In the genomic region with DNA sequence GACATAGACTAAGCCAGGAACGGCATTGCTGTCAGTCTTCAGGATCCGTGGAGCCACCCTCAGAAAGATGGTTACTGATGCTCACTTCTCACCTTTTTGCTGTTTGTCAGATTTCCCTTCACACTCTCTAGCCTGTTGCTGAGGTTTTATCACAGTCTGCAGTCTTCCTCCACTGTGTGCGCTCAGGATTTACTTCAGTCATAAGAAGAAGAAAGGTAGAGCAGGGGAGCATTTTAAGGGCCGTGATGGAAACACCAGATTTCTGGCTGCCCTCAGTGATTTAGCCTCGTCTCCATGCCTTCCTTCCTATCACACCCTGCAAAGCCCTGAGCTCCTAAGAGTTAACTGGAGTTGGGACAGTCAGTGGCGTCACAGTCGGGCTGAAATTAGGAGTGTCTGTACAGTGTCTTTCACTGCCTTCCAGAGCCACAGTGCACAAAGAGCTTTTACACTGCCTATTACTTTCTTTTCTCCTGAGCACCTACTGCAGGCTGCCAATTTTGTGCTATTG, we compare ENCODE assay signal across 15 cellular contexts. TPM values are rescaled to one million over a fixed set of nuclear protein-coding genes. Genes with fewer than 3 reads are reported as not detected.
DNase-seq lines count a peak whose midpoint lies in the region; ATAC-seq and TF ChIP-seq lines count a peak whose summit lies in the region.
"Had no signal": no experiment of that assay in that cellular context is flagged by ENCODE, and none has a peak within 500 bp of the region (broad histone marks: within the 10 kb centered on the region; RNA-seq: fewer than 3 reads in every experiment).

No MANE protein-coding gene starts in this region.

- DNase-seq in activated CD4-positive, alpha-beta T cell treated with anti-CD3 and anti-CD28 coated beads, Interleukin-2, amount 10 ng/mL, durations not matched to agents 7 days and 5 days: no peak
- no peak for DNase-seq in activated CD4-positive, alpha-beta T cell treated with anti-CD3 and anti-CD28 coated beads for 4 hours
- DNase-seq in activated T-cell treated with anti-CD3 and anti-CD28 coated beads, Interleukin-2, amount 50 U/mL, for 72 hours: no peak
- no peak for DNase-seq in left ventricle myocardium inferior
- DNase-seq in stimulated activated naive CD8-positive, alpha-beta T cell treated with anti-CD3 and anti-CD28 coated beads, Interleukin-15, Interleukin-2, amounts not matched to agents 100 U/mL and 50 U/mL, for 24 hours: no peak
- no peak for DNase-seq in osteocyte (ENCODE audit: extremely low spot score, unreplicated experiment)
- DNase-seq: glutamatergic neuron, NCI-H1930, small intestine, thyroid gland had no signal

- intact Hi-C loops in left ventricle myocardium inferior (cut with micrococcal nuclease): no loop called here

- H3K36me3 Mint-ChIP-seq in activated CD4-positive, alpha-beta T cell treated with anti-CD3 and anti-CD28 coated beads, Interleukin-2, amount 10 ng/mL, durations not matched to agents 7 days and 5 days (ENCODE audit: low read depth): peaks cover 76% of the 10 kb centered on the region
- H3K36me3 Mint-ChIP-seq in activated T-cell treated with anti-CD3 and anti-CD28 coated beads, Interleukin-2, amount 50 U/mL, for 72 hours (ENCODE audit: insufficient read depth in 2 of 2): peaks cover 20 to 28% of the 10 kb centered on the region in 2 donors
- H3K36me3 Mint-ChIP-seq in osteocyte (ENCODE audit: unreplicated experiment): peaks cover 27% of the 10 kb centered on the region

- TF ChIP-seq CTCF in left ventricle myocardium inferior (IDR thresholded peaks at IDR 0.05; ENCODE audit: borderline replicate concordance) (no peak), osteocyte (IDR thresholded peaks at IDR 0.05) (no peak), gastroesophageal sphincter (IDR thresholded peaks at IDR 0.05) (no peak)

- POLR2A ChIA-PET in activated CD4-positive, alpha-beta T cell treated with anti-CD3 and anti-CD28 coated beads, Interleukin-2, amount 10 ng/mL, durations not matched to agents 7 days and 5 days (lab: Charles Lee): interaction anchor here (1.0 kb wide), 1 partner anchor 101 kb away, joined by 6 read pairs; no protein-coding TSS in a partner anchor

- H3K4me3 Mint-ChIP-seq in activated CD4-positive, alpha-beta T cell treated with anti-CD3 and anti-CD28 coated beads, Interleukin-2, amount 10 ng/mL, durations not matched to agents 7 days and 5 days: peak overlapping the region; percentile 47
- H3K4me3 Mint-ChIP-seq in activated T-cell treated with anti-CD3 and anti-CD28 coated beads, Interleukin-2, amount 50 U/mL, for 72 hours: peak overlapping the region; percentile 72 to 94
- no peak overlapping the region for H3K4me3 Mint-ChIP-seq in osteocyte (ENCODE audit: unreplicated experiment)

- no peak for TF ChIP-seq POLR2A in gastroesophageal sphincter (IDR thresholded peaks at IDR 0.05)

- peak; percentile 28 to 35 for ATAC-seq in activated T-cell treated with anti-CD3 and anti-CD28 coated beads, Interleukin-2, amount 50 U/mL, for 72 hours (replicated peaks in 1 of 2)
- ATAC-seq in stimulated activated naive CD8-positive, alpha-beta T cell treated with anti-CD3 and anti-CD28 coated beads, Interleukin-15, Interleukin-2, amounts not matched to agents 100 U/mL and 50 U/mL, for 24 hours: peak; percentile 24
- no peak for ATAC-seq in HG02623 (IDR thresholded peaks at IDR 0.05; ENCODE audit: unreplicated experiment)
- no peak for ATAC-seq in gastroesophageal sphincter
- ATAC-seq: HCT116 had no signal

- no peaks in the 10 kb centered on the region for H3K9me3 ChIP-seq in left ventricle myocardium inferior (replicated peaks)
- H3K9me3 ChIP-seq in gastroesophageal sphincter: no peaks in the 10 kb centered on the region
- H3K9me3 ChIP-seq: breast epithelium, thyroid gland had no signal

- H3K27me3 ChIP-seq in left ventricle myocardium inferior (ENCODE audit: low read depth) (no peaks in the 10 kb centered on the region), gastroesophageal sphincter (no peaks in the 10 kb centered on the region)
- H3K27me3 ChIP-seq: breast epithelium, thyroid gland had no signal

- peaks cover 28% of the 10 kb centered on the region for H3K4me1 ChIP-seq in left ventricle myocardium inferior
- no peaks in the 10 kb centered on the region for H3K4me1 ChIP-seq in gastroesophageal sphincter
- H3K4me1 ChIP-seq: breast epithelium, thyroid gland had no signal

- CTCF ChIA-PET in activated CD4-positive, alpha-beta T cell treated with anti-CD3 and anti-CD28 coated beads, Interleukin-2, amount 10 ng/mL, durations not matched to agents 7 days and 5 days (lab: Charles Lee): interaction anchor here (0.7 to 2.0 kb wide), 8 partner anchors 11 to 160 kb away, joined by 3 to 8 read pairs (median 3); no protein-coding TSS in a partner anchor

- no peak for TF ChIP-seq EP300 in gastroesophageal sphincter (IDR thresholded peaks at IDR 0.05)

- peak overlapping the region; percentile 14 for H3K27ac ChIP-seq in left ventricle myocardium inferior (replicated peaks)
- H3K27ac ChIP-seq in gastroesophageal sphincter: no peak overlapping the region
- H3K27ac ChIP-seq: breast epithelium, thyroid gland had no signal

- WGBS in gastroesophageal sphincter (ENCODE audit: low coverage in 1 of 2), 2 donors: 80 to 88% methylated on average over 2 to 7 of the region's 7 CpGs

- H3K4me3 ChIP-seq in left ventricle myocardium inferior (no peak overlapping the region), gastroesophageal sphincter (no peak overlapping the region)
- H3K4me3 ChIP-seq: breast epithelium, thyroid gland had no signal

- peak overlapping the region; percentile 87 for H3K27ac Mint-ChIP-seq in activated CD4-positive, alpha-beta T cell treated with anti-CD3 and anti-CD28 coated beads, Interleukin-2, amount 10 ng/mL, durations not matched to agents 7 days and 5 days
- peak overlapping the region; percentile 99 for H3K27ac Mint-ChIP-seq in activated T-cell treated with anti-CD3 and anti-CD28 coated beads, Interleukin-2, amount 50 U/mL, for 72 hours
- H3K27ac Mint-ChIP-seq in osteocyte (ENCODE audit: unreplicated experiment): no peak overlapping the region

- H3K36me3 ChIP-seq in left ventricle myocardium inferior: peaks cover 19% of the 10 kb centered on the region
- H3K36me3 ChIP-seq in gastroesophageal sphincter: peaks cover 0 to 29% of the 10 kb centered on the region in 2 donors
- H3K36me3 ChIP-seq: breast epithelium, thyroid gland had no signal

- peaks cover 80% of the 10 kb centered on the region for H3K4me1 Mint-ChIP-seq in activated CD4-positive, alpha-beta T cell treated with anti-CD3 and anti-CD28 coated beads, Interleukin-2, amount 10 ng/mL, durations not matched to agents 7 days and 5 days
- H3K4me1 Mint-ChIP-seq in activated T-cell treated with anti-CD3 and anti-CD28 coated beads, Interleukin-2, amount 50 U/mL, for 72 hours (ENCODE audit: low read depth): peaks cover 97% of the 10 kb centered on the region
- H3K4me1 Mint-ChIP-seq in osteocyte (ENCODE audit: unreplicated experiment): no peaks in the 10 kb centered on the region

- no peaks in the 10 kb centered on the region for H3K27me3 Mint-ChIP-seq in activated CD4-positive, alpha-beta T cell treated with anti-CD3 and anti-CD28 coated beads, Interleukin-2, amount 10 ng/mL, durations not matched to agents 7 days and 5 days
- no peaks in the 10 kb centered on the region for H3K27me3 Mint-ChIP-seq in activated T-cell treated with anti-CD3 and anti-CD28 coated beads, Interleukin-2, amount 50 U/mL, for 72 hours (ENCODE audit: low read depth)
- H3K27me3 Mint-ChIP-seq in osteocyte (ENCODE audit: unreplicated experiment): no peaks in the 10 kb centered on the region

- H3K9me3 Mint-ChIP-seq in activated CD4-positive, alpha-beta T cell treated with anti-CD3 and anti-CD28 coated beads, Interleukin-2, amount 10 ng/mL, durations not matched to agents 7 days and 5 days: no peaks in the 10 kb centered on the region
- H3K9me3 Mint-ChIP-seq in activated T-cell treated with anti-CD3 and anti-CD28 coated beads, Interleukin-2, amount 50 U/mL, for 72 hours: no peaks in the 10 kb centered on the region
- no peaks in the 10 kb centered on the region for H3K9me3 Mint-ChIP-seq in osteocyte (ENCODE audit: unreplicated experiment)

RNA-seq across cellular contexts. Expression of gene GPR183, which starts 60.0 kb away (rescaled TPM):
- 10 to 100 TPM; 41.4 to 45.1 TPM for total RNA-seq in activated CD4-positive, alpha-beta T cell treated with anti-CD3 and anti-CD28 coated beads, Interleukin-2, amount 10 ng/mL, durations not matched to agents 7 days and 5 days
- total RNA-seq in activated T-cell treated with anti-CD3 and anti-CD28 coated beads, Interleukin-2, amount 50 U/mL, for 72 hours: 10 to 100 TPM; 32.8 to 57.5 TPM
- total RNA-seq in left ventricle myocardium inferior: 1.7 TPM
- 0.19 TPM in 1 of 2 replicates, not detected in the other for total RNA-seq in osteocyte
- 10 to 100 TPM; 11.5 to 23.8 (median 18.1) TPM for total RNA-seq in gastroesophageal sphincter
- total RNA-seq: endothelial cell of umbilical vein had no signal

Comparison
In these comparisons a context has a peak if more than half of its experiments do, and no peak if none do; other contexts are left out.
1. ATAC-seq: peak in activated T-cell treated with anti-CD3 and anti-CD28 coated beads, Interleukin-2, amount 50 U/mL, for 72 hours (2 of 2) and stimulated activated naive CD8-positive, alpha-beta T cell treated with anti-CD3 and anti-CD28 coated beads, Interleukin-15, Interleukin-2, amounts not matched to agents 100 U/mL and 50 U/mL, for 24 hours (single experiment); none in HG02623 (single experiment) and gastroesophageal sphincter (single experiment).